1 cellular context compared by ENCODE assay signal in the genomic region with DNA sequence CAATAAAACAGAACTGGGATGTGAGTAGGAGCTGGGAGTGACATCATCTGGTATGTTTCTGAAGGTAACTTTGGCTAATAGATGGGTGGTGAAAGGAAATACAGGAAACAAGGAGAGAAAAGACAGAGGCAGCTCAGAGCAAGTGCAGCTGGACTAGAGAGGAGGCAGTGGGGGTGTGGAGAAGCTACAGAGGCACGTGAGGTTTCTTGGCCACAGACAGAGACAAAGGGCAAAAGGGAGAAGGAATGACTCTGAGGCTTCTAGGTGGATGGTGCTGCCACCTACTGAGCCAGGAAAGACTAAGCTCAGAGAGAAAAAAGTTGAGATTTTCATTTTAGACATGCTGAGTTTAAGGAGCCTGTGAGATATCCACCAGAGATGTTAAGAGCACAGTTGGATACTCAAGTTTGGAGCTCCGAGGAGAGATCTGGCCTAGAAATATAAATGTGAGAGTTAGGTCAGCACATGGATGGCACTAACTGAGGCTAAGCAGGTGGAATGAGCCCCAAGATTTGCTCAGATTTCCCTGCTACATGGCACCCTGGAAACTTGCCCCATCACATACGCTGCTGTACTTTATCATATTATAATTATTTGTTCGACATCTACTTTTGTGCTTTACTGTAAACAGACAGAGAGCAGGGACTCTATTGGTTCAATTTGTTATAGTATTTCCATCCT.
TF ChIP-seq lines count a peak whose summit lies in the region.

No MANE protein-coding gene starts in this region.

TF ChIP-seq in K562, 482 proteins besides CTCF, POLR2A, EP300 and RAD21 (continued from another document):
- TF ChIP-seq EGR1 (conservative IDR thresholded peaks at IDR 0.05) (no peak), MTA3 (IDR thresholded peaks at IDR 0.05; ENCODE audit: borderline replicate concordance) (no peak), RBBP5 (IDR thresholded peaks at IDR 0.05; ENCODE audit: borderline replicate concordance, insufficient read depth, low read length, poor library complexity, severe bottlenecking) (no peak), ZNF12 (CRISPR knock-in tag; IDR thresholded peaks at IDR 0.05) (no peak), ZNF766 (CRISPR knock-in tag; conservative IDR thresholded peaks at IDR 0.05) (peak; percentile 72), SAFB (IDR thresholded peaks at IDR 0.05; ENCODE audit: borderline replicate concordance, low read depth, low read length) (no peak), MTA1 (IDR thresholded peaks at IDR 0.05; ENCODE audit: borderline replicate concordance) (no peak), BCL6 (CRISPR knock-in tag; IDR thresholded peaks at IDR 0.05) (no peak), GATAD2B (IDR thresholded peaks at IDR 0.05; ENCODE audit: borderline replicate concordance) (no peak), ARHGAP35 (IDR thresholded peaks at IDR 0.05; ENCODE audit: partially characterized antibody) (no peak), ZNF253 (CRISPR knock-in tag; conservative IDR thresholded peaks at IDR 0.05) (no peak), SMARCA5 (IDR thresholded peaks at IDR 0.05) (no peak), TEAD1 (CRISPR knock-in tag; IDR thresholded peaks at IDR 0.05) (no peak), NCOA4 (IDR thresholded peaks at IDR 0.05; ENCODE audit: partially characterized antibody) (no peak)
- TF ChIP-seq, protein P1, sequence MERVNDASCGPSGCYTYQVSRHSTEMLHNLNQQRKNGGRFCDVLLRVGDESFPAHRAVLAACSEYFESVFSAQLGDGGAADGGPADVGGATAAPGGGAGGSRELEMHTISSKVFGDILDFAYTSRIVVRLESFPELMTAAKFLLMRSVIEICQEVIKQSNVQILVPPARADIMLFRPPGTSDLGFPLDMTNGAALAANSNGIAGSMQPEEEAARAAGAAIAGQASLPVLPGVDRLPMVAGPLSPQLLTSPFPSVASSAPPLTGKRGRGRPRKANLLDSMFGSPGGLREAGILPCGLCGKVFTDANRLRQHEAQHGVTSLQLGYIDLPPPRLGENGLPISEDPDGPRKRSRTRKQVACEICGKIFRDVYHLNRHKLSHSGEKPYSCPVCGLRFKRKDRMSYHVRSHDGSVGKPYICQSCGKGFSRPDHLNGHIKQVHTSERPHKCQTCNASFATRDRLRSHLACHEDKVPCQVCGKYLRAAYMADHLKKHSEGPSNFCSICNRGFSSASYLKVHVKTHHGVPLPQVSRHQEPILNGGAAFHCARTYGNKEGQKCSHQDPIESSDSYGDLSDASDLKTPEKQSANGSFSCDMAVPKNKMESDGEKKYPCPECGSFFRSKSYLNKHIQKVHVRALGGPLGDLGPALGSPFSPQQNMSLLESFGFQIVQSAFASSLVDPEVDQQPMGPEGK (CRISPR knock-in tag; IDR thresholded peaks at IDR 0.05; ENCODE audit: borderline replicate concordance): no peak
- TF ChIP-seq, protein P2, sequence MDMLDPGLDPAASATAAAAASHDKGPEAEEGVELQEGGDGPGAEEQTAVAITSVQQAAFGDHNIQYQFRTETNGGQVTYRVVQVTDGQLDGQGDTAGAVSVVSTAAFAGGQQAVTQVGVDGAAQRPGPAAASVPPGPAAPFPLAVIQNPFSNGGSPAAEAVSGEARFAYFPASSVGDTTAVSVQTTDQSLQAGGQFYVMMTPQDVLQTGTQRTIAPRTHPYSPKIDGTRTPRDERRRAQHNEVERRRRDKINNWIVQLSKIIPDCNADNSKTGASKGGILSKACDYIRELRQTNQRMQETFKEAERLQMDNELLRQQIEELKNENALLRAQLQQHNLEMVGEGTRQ (CRISPR knock-in tag; IDR thresholded peaks at IDR 0.05): 0 out of 2 replicates have a peak, but pooled peaks have one; percentile 9
- TF ChIP-seq, protein P3, sequence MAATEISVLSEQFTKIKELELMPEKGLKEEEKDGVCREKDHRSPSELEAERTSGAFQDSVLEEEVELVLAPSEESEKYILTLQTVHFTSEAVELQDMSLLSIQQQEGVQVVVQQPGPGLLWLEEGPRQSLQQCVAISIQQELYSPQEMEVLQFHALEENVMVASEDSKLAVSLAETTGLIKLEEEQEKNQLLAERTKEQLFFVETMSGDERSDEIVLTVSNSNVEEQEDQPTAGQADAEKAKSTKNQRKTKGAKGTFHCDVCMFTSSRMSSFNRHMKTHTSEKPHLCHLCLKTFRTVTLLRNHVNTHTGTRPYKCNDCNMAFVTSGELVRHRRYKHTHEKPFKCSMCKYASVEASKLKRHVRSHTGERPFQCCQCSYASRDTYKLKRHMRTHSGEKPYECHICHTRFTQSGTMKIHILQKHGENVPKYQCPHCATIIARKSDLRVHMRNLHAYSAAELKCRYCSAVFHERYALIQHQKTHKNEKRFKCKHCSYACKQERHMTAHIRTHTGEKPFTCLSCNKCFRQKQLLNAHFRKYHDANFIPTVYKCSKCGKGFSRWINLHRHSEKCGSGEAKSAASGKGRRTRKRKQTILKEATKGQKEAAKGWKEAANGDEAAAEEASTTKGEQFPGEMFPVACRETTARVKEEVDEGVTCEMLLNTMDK (IDR thresholded peaks at IDR 0.05; ENCODE audit: borderline replicate concordance, insufficient read depth, low read depth, low read length, poor library complexity, severe bottlenecking): peak; percentile 44
- TF ChIP-seq, protein P4, sequence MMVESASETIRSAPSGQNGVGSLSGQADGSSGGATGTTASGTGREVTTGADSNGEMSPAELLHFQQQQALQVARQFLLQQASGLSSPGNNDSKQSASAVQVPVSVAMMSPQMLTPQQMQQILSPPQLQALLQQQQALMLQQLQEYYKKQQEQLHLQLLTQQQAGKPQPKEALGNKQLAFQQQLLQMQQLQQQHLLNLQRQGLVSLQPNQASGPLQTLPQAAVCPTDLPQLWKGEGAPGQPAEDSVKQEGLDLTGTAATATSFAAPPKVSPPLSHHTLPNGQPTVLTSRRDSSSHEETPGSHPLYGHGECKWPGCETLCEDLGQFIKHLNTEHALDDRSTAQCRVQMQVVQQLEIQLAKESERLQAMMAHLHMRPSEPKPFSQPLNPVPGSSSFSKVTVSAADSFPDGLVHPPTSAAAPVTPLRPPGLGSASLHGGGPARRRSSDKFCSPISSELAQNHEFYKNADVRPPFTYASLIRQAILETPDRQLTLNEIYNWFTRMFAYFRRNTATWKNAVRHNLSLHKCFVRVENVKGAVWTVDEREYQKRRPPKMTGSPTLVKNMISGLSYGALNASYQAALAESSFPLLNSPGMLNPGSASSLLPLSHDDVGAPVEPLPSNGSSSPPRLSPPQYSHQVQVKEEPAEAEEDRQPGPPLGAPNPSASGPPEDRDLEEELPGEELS (CRISPR knock-in tag; IDR thresholded peaks at IDR 0.05; ENCODE audit: borderline replicate concordance): no peak
- TF ChIP-seq, protein P5, sequence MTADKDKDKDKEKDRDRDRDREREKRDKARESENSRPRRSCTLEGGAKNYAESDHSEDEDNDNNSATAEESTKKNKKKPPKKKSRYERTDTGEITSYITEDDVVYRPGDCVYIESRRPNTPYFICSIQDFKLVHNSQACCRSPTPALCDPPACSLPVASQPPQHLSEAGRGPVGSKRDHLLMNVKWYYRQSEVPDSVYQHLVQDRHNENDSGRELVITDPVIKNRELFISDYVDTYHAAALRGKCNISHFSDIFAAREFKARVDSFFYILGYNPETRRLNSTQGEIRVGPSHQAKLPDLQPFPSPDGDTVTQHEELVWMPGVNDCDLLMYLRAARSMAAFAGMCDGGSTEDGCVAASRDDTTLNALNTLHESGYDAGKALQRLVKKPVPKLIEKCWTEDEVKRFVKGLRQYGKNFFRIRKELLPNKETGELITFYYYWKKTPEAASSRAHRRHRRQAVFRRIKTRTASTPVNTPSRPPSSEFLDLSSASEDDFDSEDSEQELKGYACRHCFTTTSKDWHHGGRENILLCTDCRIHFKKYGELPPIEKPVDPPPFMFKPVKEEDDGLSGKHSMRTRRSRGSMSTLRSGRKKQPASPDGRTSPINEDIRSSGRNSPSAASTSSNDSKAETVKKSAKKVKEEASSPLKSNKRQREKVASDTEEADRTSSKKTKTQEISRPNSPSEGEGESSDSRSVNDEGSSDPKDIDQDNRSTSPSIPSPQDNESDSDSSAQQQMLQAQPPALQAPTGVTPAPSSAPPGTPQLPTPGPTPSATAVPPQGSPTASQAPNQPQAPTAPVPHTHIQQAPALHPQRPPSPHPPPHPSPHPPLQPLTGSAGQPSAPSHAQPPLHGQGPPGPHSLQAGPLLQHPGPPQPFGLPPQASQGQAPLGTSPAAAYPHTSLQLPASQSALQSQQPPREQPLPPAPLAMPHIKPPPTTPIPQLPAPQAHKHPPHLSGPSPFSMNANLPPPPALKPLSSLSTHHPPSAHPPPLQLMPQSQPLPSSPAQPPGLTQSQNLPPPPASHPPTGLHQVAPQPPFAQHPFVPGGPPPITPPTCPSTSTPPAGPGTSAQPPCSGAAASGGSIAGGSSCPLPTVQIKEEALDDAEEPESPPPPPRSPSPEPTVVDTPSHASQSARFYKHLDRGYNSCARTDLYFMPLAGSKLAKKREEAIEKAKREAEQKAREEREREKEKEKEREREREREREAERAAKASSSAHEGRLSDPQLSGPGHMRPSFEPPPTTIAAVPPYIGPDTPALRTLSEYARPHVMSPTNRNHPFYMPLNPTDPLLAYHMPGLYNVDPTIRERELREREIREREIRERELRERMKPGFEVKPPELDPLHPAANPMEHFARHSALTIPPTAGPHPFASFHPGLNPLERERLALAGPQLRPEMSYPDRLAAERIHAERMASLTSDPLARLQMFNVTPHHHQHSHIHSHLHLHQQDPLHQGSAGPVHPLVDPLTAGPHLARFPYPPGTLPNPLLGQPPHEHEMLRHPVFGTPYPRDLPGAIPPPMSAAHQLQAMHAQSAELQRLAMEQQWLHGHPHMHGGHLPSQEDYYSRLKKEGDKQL (CRISPR knock-in tag; IDR thresholded peaks at IDR 0.05; ENCODE audit: borderline replicate concordance): no peak
- TF ChIP-seq, protein P6, sequence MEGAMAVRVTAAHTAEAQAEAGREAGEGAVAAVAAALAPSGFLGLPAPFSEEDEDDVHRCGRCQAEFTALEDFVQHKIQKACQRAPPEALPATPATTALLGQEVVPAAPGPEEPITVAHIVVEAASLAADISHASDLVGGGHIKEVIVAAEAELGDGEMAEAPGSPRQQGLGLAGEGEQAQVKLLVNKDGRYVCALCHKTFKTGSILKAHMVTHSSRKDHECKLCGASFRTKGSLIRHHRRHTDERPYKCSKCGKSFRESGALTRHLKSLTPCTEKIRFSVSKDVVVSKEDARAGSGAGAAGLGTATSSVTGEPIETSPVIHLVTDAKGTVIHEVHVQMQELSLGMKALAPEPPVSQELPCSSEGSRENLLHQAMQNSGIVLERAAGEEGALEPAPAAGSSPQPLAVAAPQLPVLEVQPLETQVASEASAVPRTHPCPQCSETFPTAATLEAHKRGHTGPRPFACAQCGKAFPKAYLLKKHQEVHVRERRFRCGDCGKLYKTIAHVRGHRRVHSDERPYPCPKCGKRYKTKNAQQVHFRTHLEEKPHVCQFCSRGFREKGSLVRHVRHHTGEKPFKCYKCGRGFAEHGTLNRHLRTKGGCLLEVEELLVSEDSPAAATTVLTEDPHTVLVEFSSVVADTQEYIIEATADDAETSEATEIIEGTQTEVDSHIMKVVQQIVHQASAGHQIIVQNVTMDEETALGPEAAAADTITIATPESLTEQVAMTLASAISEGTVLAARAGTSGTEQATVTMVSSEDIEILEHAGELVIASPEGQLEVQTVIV (CRISPR knock-in tag; IDR thresholded peaks at IDR 0.05; ENCODE audit: borderline replicate concordance): no peak
- TF ChIP-seq, protein P7, sequence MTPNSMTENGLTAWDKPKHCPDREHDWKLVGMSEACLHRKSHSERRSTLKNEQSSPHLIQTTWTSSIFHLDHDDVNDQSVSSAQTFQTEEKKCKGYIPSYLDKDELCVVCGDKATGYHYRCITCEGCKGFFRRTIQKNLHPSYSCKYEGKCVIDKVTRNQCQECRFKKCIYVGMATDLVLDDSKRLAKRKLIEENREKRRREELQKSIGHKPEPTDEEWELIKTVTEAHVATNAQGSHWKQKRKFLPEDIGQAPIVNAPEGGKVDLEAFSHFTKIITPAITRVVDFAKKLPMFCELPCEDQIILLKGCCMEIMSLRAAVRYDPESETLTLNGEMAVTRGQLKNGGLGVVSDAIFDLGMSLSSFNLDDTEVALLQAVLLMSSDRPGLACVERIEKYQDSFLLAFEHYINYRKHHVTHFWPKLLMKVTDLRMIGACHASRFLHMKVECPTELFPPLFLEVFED (CRISPR knock-in tag; conservative IDR thresholded peaks at IDR 0.05): no peak
